Comparison of ENCODE assay signal across 1 cellular context in genomic region chr10:113096111-113097045, GRCh38.
TF ChIP-seq lines count a peak whose summit lies in the region.

No MANE protein-coding gene starts in this region.

TF ChIP-seq in A549, 52 proteins besides CTCF, POLR2A, EP300 and RAD21:
- TF ChIP-seq PBX3 (IDR thresholded peaks at IDR 0.05), result no peak
- no peak for TF ChIP-seq GATA3 (IDR thresholded peaks at IDR 0.05; ENCODE audit: borderline replicate concordance)
- TF ChIP-seq ZFP36 (IDR thresholded peaks at IDR 0.05; ENCODE audit: borderline replicate concordance, partially characterized antibody), result no peak
- TF ChIP-seq HOXB5 (CRISPR knock-in tag; IDR thresholded peaks at IDR 0.05), result no peak
- no peak for TF ChIP-seq CBX8 (IDR thresholded peaks at IDR 0.05)
- TF ChIP-seq MYC (IDR thresholded peaks at IDR 0.05; ENCODE audit: borderline replicate concordance, low read length), result no peak
- no peak for TF ChIP-seq POLR2AphosphoS2 (conservative IDR thresholded peaks at IDR 0.05; ENCODE audit: low read length)
- TF ChIP-seq ATOH8 (CRISPR knock-in tag; IDR thresholded peaks at IDR 0.05; ENCODE audit: low read depth), result no peak
- TF ChIP-seq MAFK (IDR thresholded peaks at IDR 0.05; ENCODE audit: partially characterized antibody), result no peak
- no peak for TF ChIP-seq CHD4 (IDR thresholded peaks at IDR 0.05; ENCODE audit: borderline replicate concordance)
- TF ChIP-seq NPAS2 (CRISPR knock-in tag; IDR thresholded peaks at IDR 0.05; ENCODE audit: borderline replicate concordance), result no peak
- TF ChIP-seq SREBF2 (IDR thresholded peaks at IDR 0.05), result no peak
- TF ChIP-seq TFCP2L1 (CRISPR knock-in tag; IDR thresholded peaks at IDR 0.05), result no peak
- TF ChIP-seq EHF (CRISPR knock-in tag; IDR thresholded peaks at IDR 0.05), result no peak
- no peak for TF ChIP-seq HEYL (CRISPR knock-in tag; IDR thresholded peaks at IDR 0.05)
